Comparison of ENCODE assay signal across 1 cellular context in the genomic region with DNA sequence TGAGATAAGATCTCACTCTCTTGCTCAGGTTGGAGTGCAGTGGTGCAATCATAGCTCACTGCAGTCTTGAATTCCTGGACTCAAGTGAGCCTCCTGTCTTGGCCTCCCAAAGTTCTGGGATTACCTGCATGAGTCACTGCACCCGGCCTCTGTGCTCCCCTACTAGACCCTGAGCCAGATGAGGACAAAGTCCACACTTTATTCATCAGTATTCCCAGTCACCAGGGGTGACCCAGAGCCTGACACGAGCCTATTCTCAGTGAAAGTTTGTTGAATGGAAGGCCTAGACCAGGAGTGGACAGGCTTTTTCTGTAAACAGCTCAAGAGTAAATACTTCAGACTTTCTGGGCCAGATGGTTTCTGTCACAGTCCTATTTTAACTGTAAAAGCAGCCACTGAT.
TF ChIP-seq lines count a peak whose summit lies in the region.

No MANE protein-coding gene starts in this region.

TF ChIP-seq in HepG2, 621 proteins besides CTCF, POLR2A, EP300 and RAD21 (continued from another document and continues in another):
- TF ChIP-seq, protein P1, sequence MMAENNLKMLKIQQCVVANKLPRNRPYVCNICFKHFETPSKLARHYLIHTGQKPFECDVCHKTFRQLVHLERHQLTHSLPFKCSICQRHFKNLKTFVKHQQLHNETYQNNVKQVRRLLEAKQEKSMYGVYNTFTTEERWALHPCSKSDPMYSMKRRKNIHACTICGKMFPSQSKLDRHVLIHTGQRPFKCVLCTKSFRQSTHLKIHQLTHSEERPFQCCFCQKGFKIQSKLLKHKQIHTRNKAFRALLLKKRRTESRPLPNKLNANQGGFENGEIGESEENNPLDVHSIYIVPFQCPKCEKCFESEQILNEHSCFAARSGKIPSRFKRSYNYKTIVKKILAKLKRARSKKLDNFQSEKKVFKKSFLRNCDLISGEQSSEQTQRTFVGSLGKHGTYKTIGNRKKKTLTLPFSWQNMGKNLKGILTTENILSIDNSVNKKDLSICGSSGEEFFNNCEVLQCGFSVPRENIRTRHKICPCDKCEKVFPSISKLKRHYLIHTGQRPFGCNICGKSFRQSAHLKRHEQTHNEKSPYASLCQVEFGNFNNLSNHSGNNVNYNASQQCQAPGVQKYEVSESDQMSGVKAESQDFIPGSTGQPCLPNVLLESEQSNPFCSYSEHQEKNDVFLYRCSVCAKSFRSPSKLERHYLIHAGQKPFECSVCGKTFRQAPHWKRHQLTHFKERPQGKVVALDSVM (CRISPR knock-in tag; IDR thresholded peaks at IDR 0.05) = peak; percentile 100
- TF ChIP-seq, protein P2, sequence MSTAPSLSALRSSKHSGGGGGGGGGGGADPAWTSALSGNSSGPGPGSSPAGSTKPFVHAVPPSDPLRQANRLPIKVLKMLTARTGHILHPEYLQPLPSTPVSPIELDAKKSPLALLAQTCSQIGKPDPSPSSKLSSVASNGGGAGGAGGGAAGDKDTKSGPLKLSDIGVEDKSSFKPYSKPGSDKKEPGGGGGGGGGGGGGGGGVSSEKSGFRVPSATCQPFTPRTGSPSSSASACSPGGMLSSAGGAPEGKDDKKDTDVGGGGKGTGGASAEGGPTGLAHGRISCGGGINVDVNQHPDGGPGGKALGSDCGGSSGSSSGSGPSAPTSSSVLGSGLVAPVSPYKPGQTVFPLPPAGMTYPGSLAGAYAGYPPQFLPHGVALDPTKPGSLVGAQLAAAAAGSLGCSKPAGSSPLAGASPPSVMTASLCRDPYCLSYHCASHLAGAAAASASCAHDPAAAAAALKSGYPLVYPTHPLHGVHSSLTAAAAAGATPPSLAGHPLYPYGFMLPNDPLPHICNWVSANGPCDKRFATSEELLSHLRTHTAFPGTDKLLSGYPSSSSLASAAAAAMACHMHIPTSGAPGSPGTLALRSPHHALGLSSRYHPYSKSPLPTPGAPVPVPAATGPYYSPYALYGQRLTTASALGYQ (CRISPR knock-in tag; IDR thresholded peaks at IDR 0.05) = peak; percentile 55; the same call in 1 of the 2 replicates
- TF ChIP-seq STAG1 (CRISPR knock-in tag; IDR thresholded peaks at IDR 0.05) = 0 out of 2 replicates have a peak, but pooled peaks have one; percentile 9
- TF ChIP-seq, protein P3, sequence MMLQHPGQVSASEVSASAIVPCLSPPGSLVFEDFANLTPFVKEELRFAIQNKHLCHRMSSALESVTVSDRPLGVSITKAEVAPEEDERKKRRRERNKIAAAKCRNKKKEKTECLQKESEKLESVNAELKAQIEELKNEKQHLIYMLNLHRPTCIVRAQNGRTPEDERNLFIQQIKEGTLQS (CRISPR knock-in tag; IDR thresholded peaks at IDR 0.05) = peak; percentile 79
- TF ChIP-seq SMARCE1 (IDR thresholded peaks at IDR 0.05; ENCODE audit: borderline replicate concordance) = no peak
- no peak for TF ChIP-seq ZNF703 (CRISPR knock-in tag; IDR thresholded peaks at IDR 0.05; ENCODE audit: borderline replicate concordance)
- no peak for TF ChIP-seq ZFAT (CRISPR knock-in tag; conservative IDR thresholded peaks at IDR 0.05)
- no peak for TF ChIP-seq TMF1 (CRISPR knock-in tag; IDR thresholded peaks at IDR 0.05; ENCODE audit: low read depth)
- no peak for TF ChIP-seq HNRNPH1 (optimal IDR thresholded peaks at IDR 0.05; ENCODE audit: low read depth, low read length)
- TF ChIP-seq ZFX (CRISPR knock-in tag; IDR thresholded peaks at IDR 0.05; ENCODE audit: low read depth) = peak; percentile 62; the same call in 1 of the 2 replicates
- no peak for TF ChIP-seq ZNF333 (CRISPR knock-in tag; IDR thresholded peaks at IDR 0.05; ENCODE audit: borderline replicate concordance)
- no peak for TF ChIP-seq TBP (CRISPR knock-in tag; IDR thresholded peaks at IDR 0.05)
- TF ChIP-seq, protein P4, sequence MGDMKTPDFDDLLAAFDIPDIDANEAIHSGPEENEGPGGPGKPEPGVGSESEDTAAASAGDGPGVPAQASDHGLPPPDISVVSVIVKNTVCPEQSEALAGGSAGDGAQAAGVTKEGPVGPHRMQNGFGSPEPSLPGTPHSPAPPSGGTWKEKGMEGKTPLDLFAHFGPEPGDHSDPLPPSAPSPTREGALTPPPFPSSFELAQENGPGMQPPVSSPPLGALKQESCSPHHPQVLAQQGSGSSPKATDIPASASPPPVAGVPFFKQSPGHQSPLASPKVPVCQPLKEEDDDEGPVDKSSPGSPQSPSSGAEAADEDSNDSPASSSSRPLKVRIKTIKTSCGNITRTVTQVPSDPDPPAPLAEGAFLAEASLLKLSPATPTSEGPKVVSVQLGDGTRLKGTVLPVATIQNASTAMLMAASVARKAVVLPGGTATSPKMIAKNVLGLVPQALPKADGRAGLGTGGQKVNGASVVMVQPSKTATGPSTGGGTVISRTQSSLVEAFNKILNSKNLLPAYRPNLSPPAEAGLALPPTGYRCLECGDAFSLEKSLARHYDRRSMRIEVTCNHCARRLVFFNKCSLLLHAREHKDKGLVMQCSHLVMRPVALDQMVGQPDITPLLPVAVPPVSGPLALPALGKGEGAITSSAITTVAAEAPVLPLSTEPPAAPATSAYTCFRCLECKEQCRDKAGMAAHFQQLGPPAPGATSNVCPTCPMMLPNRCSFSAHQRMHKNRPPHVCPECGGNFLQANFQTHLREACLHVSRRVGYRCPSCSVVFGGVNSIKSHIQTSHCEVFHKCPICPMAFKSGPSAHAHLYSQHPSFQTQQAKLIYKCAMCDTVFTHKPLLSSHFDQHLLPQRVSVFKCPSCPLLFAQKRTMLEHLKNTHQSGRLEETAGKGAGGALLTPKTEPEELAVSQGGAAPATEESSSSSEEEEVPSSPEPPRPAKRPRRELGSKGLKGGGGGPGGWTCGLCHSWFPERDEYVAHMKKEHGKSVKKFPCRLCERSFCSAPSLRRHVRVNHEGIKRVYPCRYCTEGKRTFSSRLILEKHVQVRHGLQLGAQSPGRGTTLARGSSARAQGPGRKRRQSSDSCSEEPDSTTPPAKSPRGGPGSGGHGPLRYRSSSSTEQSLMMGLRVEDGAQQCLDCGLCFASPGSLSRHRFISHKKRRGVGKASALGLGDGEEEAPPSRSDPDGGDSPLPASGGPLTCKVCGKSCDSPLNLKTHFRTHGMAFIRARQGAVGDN (CRISPR knock-in tag; IDR thresholded peaks at IDR 0.05) = no peak
- no peak for TF ChIP-seq ZNF33B (CRISPR knock-in tag; IDR thresholded peaks at IDR 0.05)
- TF ChIP-seq, protein P5, sequence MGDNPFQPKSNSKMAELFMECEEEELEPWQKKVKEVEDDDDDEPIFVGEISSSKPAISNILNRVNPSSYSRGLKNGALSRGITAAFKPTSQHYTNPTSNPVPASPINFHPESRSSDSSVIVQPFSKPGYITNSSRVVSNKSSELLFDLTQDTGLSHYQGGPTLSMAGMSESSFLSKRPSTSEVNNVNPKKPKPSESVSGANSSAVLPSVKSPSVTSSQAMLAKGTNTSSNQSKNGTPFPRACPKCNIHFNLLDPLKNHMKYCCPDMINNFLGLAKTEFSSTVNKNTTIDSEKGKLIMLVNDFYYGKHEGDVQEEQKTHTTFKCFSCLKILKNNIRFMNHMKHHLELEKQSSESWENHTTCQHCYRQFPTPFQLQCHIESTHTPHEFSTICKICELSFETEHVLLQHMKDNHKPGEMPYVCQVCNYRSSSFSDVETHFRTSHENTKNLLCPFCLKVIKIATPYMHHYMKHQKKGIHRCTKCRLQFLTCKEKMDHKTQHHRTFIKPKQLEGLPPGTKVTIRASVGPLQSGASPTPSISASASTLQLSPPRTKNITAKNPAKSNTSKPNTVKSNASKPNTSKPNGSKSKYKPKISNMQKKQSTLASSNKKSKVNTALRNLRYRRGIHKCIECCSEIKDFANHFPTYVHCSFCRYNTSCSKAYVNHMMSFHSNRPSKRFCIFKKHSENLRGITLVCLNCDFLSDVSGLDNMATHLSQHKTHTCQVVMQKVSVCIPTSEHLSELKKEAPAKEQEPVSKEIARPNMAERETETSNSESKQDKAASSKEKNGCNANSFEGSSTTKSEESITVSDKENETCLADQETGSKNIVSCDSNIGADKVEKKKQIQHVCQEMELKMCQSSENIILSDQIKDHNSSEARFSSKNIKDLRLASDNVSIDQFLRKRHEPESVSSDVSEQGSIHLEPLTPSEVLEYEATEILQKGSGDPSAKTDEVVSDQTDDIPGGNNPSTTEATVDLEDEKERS (CRISPR knock-in tag; IDR thresholded peaks at IDR 0.05) = peak; percentile 96
- TF ChIP-seq ZNF878 (CRISPR knock-in tag; IDR thresholded peaks at IDR 0.05) = peak; percentile 74; the same call in 1 of the 2 replicates
- no peak for TF ChIP-seq ATF7 (IDR thresholded peaks at IDR 0.05)
- no peak for TF ChIP-seq ATF7 (CRISPR knock-in tag; IDR thresholded peaks at IDR 0.05)
- TF ChIP-seq MIER2 (CRISPR knock-in tag; IDR thresholded peaks at IDR 0.05) = no peak
- TF ChIP-seq AHR (CRISPR knock-in tag; IDR thresholded peaks at IDR 0.05) = no peak
- TF ChIP-seq, protein P6, sequence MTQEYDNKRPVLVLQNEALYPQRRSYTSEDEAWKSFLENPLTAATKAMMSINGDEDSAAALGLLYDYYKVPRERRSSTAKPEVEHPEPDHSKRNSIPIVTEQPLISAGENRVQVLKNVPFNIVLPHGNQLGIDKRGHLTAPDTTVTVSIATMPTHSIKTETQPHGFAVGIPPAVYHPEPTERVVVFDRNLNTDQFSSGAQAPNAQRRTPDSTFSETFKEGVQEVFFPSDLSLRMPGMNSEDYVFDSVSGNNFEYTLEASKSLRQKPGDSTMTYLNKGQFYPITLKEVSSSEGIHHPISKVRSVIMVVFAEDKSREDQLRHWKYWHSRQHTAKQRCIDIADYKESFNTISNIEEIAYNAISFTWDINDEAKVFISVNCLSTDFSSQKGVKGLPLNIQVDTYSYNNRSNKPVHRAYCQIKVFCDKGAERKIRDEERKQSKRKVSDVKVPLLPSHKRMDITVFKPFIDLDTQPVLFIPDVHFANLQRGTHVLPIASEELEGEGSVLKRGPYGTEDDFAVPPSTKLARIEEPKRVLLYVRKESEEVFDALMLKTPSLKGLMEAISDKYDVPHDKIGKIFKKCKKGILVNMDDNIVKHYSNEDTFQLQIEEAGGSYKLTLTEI (CRISPR knock-in tag; conservative IDR thresholded peaks at IDR 0.05) = no peak
- TF ChIP-seq NRL (CRISPR knock-in tag; IDR thresholded peaks at IDR 0.05; ENCODE audit: borderline replicate concordance) = no peak
- TF ChIP-seq NFE2 (CRISPR knock-in tag; IDR thresholded peaks at IDR 0.05) = no peak
- no peak for TF ChIP-seq ZNF274 (CRISPR knock-in tag; IDR thresholded peaks at IDR 0.05)
- TF ChIP-seq GATAD1 (CRISPR knock-in tag; IDR thresholded peaks at IDR 0.05) = no peak; the same call in 1 of the 2 replicates
- no peak for TF ChIP-seq SCMH1 (CRISPR knock-in tag; IDR thresholded peaks at IDR 0.05; ENCODE audit: borderline replicate concordance)
- TF ChIP-seq TCF7L2 (IDR thresholded peaks at IDR 0.05; ENCODE audit: low read depth, low read length) = no peak
- peak; percentile 6; the same call in 1 of the 2 replicates for TF ChIP-seq SP5 (CRISPR knock-in tag; IDR thresholded peaks at IDR 0.05; ENCODE audit: borderline replicate concordance, low read depth)
- TF ChIP-seq SAP130 (CRISPR knock-in tag; IDR thresholded peaks at IDR 0.05; ENCODE audit: low read depth) = peak; percentile 63
- no peak for TF ChIP-seq ZKSCAN8 (CRISPR knock-in tag; IDR thresholded peaks at IDR 0.05; ENCODE audit: borderline replicate concordance)
- TF ChIP-seq ZNF558 (CRISPR knock-in tag; IDR thresholded peaks at IDR 0.05; ENCODE audit: borderline replicate concordance) = no peak
- TF ChIP-seq, protein P7, sequence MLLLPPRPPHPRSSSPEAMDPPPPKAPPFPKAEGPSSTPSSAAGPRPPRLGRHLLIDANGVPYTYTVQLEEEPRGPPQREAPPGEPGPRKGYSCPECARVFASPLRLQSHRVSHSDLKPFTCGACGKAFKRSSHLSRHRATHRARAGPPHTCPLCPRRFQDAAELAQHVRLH (CRISPR knock-in tag; IDR thresholded peaks at IDR 0.05; ENCODE audit: borderline replicate concordance, low read depth) = no peak
- TF ChIP-seq FOXA3 (CRISPR knock-in tag; IDR thresholded peaks at IDR 0.05) = peak; percentile 74
- TF ChIP-seq ZNF550 (CRISPR knock-in tag; IDR thresholded peaks at IDR 0.05; ENCODE audit: borderline replicate concordance) = no peak
- TF ChIP-seq, protein P8, sequence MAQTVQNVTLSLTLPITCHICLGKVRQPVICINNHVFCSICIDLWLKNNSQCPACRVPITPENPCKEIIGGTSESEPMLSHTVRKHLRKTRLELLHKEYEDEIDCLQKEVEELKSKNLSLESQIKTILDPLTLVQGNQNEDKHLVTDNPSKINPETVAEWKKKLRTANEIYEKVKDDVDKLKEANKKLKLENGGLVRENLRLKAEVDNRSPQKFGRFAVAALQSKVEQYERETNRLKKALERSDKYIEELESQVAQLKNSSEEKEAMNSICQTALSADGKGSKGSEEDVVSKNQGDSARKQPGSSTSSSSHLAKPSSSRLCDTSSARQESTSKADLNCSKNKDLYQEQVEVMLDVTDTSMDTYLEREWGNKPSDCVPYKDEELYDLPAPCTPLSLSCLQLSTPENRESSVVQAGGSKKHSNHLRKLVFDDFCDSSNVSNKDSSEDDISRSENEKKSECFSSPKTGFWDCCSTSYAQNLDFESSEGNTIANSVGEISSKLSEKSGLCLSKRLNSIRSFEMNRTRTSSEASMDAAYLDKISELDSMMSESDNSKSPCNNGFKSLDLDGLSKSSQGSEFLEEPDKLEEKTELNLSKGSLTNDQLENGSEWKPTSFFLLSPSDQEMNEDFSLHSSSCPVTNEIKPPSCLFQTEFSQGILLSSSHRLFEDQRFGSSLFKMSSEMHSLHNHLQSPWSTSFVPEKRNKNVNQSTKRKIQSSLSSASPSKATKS (CRISPR knock-in tag; IDR thresholded peaks at IDR 0.05) = no peak
- TF ChIP-seq HNF4A (CRISPR knock-in tag; IDR thresholded peaks at IDR 0.05) = peak; percentile 93
- no peak for TF ChIP-seq ZNF652 (CRISPR knock-in tag; IDR thresholded peaks at IDR 0.05; ENCODE audit: borderline replicate concordance, low read depth)
- TF ChIP-seq, protein P9, sequence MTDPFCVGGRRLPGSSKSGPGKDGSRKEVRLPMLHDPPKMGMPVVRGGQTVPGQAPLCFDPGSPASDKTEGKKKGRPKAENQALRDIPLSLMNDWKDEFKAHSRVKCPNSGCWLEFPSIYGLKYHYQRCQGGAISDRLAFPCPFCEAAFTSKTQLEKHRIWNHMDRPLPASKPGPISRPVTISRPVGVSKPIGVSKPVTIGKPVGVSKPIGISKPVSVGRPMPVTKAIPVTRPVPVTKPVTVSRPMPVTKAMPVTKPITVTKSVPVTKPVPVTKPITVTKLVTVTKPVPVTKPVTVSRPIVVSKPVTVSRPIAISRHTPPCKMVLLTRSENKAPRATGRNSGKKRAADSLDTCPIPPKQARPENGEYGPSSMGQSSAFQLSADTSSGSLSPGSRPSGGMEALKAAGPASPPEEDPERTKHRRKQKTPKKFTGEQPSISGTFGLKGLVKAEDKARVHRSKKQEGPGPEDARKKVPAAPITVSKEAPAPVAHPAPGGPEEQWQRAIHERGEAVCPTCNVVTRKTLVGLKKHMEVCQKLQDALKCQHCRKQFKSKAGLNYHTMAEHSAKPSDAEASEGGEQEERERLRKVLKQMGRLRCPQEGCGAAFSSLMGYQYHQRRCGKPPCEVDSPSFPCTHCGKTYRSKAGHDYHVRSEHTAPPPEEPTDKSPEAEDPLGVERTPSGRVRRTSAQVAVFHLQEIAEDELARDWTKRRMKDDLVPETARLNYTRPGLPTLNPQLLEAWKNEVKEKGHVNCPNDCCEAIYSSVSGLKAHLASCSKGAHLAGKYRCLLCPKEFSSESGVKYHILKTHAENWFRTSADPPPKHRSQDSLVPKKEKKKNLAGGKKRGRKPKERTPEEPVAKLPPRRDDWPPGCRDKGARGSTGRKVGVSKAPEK (CRISPR knock-in tag; IDR thresholded peaks at IDR 0.05; ENCODE audit: borderline replicate concordance) = no peak
- TF ChIP-seq TAF15 (IDR thresholded peaks at IDR 0.05; ENCODE audit: low read depth, low read length, poor library complexity, severe bottlenecking) = no peak
- no peak; a peak in 1 of 4 replicates for TF ChIP-seq KLF16 (CRISPR knock-in tag; IDR thresholded peaks at IDR 0.05)
- peak; percentile 60; the same call in 1 of the 2 replicates for TF ChIP-seq SOX5 (CRISPR knock-in tag; IDR thresholded peaks at IDR 0.05; ENCODE audit: borderline replicate concordance)
- TF ChIP-seq KLF15 (CRISPR knock-in tag; IDR thresholded peaks at IDR 0.05; ENCODE audit: borderline replicate concordance) = no peak
- peak; percentile 20; the same call in 1 of the 2 replicates for TF ChIP-seq NCOA2 (CRISPR knock-in tag; IDR thresholded peaks at IDR 0.05)
